Comparison of ENCODE assay signal across 8 cellular contexts in genomic region chr22:40855960-40856512, GRCh38. TPM values are rescaled to one million over a fixed set of nuclear protein-coding genes. Genes with fewer than 3 reads are reported as not detected.
DNase-seq lines count a peak whose midpoint lies in the region; ATAC-seq, FAIRE-seq and TF ChIP-seq lines count a peak whose summit lies in the region.

No MANE protein-coding gene starts in this region.

- no peaks in the 10 kb centered on the region for H3K27me3 ChIP-seq in SK-N-SH (ENCODE audit: insufficient read depth)
- no peaks in the 10 kb centered on the region; a peak in 1 of 5 replicates for H3K27me3 ChIP-seq in HepG2 (ENCODE audit: control insufficient read depth in 1 of 2, insufficient read depth in 2 of 2, low read length in 2 of 2)
- H3K27me3 ChIP-seq in subcutaneous abdominal adipose tissue (ENCODE audit: control insufficient read depth in 5 of 5, insufficient read depth in 4 of 5, low read length in 5 of 5), result no peaks in the 10 kb centered on the region

- TF ChIP-seq RAD21 in SK-N-SH (IDR thresholded peaks at IDR 0.05; ENCODE audit: low read length) (no peak), HepG2 (CRISPR knock-in tag; IDR thresholded peaks at IDR 0.05) (no peak)

- no peaks in the 10 kb centered on the region for H3K27me3 Mint-ChIP-seq in Calu3 (ENCODE audit: unreplicated experiment)

- H2AFZ ChIP-seq in SK-N-SH (ENCODE audit: low read depth), result no peak overlapping the region
- H2AFZ ChIP-seq in HepG2 (ENCODE audit: low read length), result no peak overlapping the region

- H3K9ac ChIP-seq in SK-N-SH (peak overlapping the region; percentile 95), HepG2 (ENCODE audit: insufficient read depth, low read depth, low read length) (peak overlapping the region; percentile 98), subcutaneous abdominal adipose tissue (ENCODE audit: low read length in 5 of 5) (peak overlapping the region; percentile 98 to 99 (median 99))

- no peaks in the 10 kb centered on the region for H3K9me2 ChIP-seq in SK-N-SH

- peaks cover 16% of the 10 kb centered on the region for H3K4me1 Mint-ChIP-seq in Calu3 (ENCODE audit: low read depth, unreplicated experiment)

- peak overlapping the region; percentile 93 to 95 for H3K27ac ChIP-seq in SK-N-SH (ENCODE audit: low read depth in 2 of 2, low read length in 1 of 2)
- H3K27ac ChIP-seq in HepG2 (ENCODE audit: extremely low read length, insufficient read depth, low read length), result peak overlapping the region; percentile 96
- peak overlapping the region; percentile 100 for H3K27ac ChIP-seq in subcutaneous abdominal adipose tissue (ENCODE audit: low read depth, low read length)

- H3K4me3 ChIP-seq in SK-N-SH (ENCODE audit: low read depth in 2 of 2, low read length in 1 of 2) (peak overlapping the region; percentile 76 to 77), HepG2 (replicated peaks in 1 of 3; ENCODE audit: insufficient read depth in 1 of 3, low read depth in 2 of 3, low read length in 3 of 3) (peak overlapping the region; percentile 85 to 96 (median 90)), subcutaneous abdominal adipose tissue (ENCODE audit: low read depth in 1 of 5, low read length in 5 of 5) (peak overlapping the region; percentile 76 to 97 (median 94))

- H3K79me2 ChIP-seq in SK-N-SH (ENCODE audit: insufficient read depth), result peaks cover 93% of the 10 kb centered on the region
- peaks cover 85% of the 10 kb centered on the region for H3K79me2 ChIP-seq in HepG2 (ENCODE audit: insufficient read depth, low read length)

- peak; percentile 27 for ATAC-seq in GM19324 (IDR thresholded peaks at IDR 0.05; ENCODE audit: low FRiP score, unreplicated experiment)
- ATAC-seq in HG03354 (IDR thresholded peaks at IDR 0.05; ENCODE audit: poor library complexity, severe bottlenecking, unreplicated experiment), result peak; percentile 25
- ATAC-seq in HepG2, result peak; percentile 62

- in situ Hi-C loops in HepG2 (cut with HindIII; ENCODE audit: extremely low pct_ligation_motif_present, low pct_unique_long_range_greater_than_20kb), result no loop called here

- BruUV-seq in Calu3 (replicated peaks; lab: Mats Ljungman, UMichigan), result no TSS peak
- BruUV-seq in HepG2 (replicated peaks; lab: Mats Ljungman, UMichigan), result TSS peak; percentile 50

- intact Hi-C loops in Calu3 (cut with micrococcal nuclease; ENCODE audit: unreplicated experiment), result no loop called here
- intact Hi-C loops in HepG2 (cut with micrococcal nuclease; ENCODE audit: unreplicated experiment), result no loop called here

- H3K4me1 ChIP-seq in SK-N-SH (ENCODE audit: control insufficient read depth in 1 of 2, insufficient read depth in 2 of 2, low read depth in 1 of 2, low read length in 1 of 2) (peaks cover 0 to 9% of the 10 kb centered on the region in 2 experiments; a peak in 3 of 4 replicates), HepG2 (ENCODE audit: insufficient read depth, low read length) (peaks cover 46% of the 10 kb centered on the region), subcutaneous abdominal adipose tissue (ENCODE audit: control insufficient read depth in 5 of 5, insufficient read depth in 5 of 5, low read length in 5 of 5) (peaks cover 3 to 63% (median 54%) of the 10 kb centered on the region in 5 donors)

- peak overlapping the region; percentile 99 for H3K4me3 Mint-ChIP-seq in Calu3 (ENCODE audit: low read depth, unreplicated experiment)

- H4K20me1 ChIP-seq in SK-N-SH (ENCODE audit: insufficient read depth) (peaks cover 32% of the 10 kb centered on the region; the same call in 1 of the 2 replicates), HepG2 (ENCODE audit: insufficient read depth, low read length) (peaks cover 10% of the 10 kb centered on the region)

- under 1% methylated on average over 9 of the region's 29 CpGs for WGBS in SK-N-SH (ENCODE audit: low lambda C conversion rate)
- under 1% methylated on average over 23 of the region's 29 CpGs for WGBS in HepG2 (ENCODE audit: low lambda C conversion rate)

- H3K9me3 Mint-ChIP-seq in Calu3 (ENCODE audit: low read depth, unreplicated experiment), result no peaks in the 10 kb centered on the region

- FAIRE-seq in HepG2 (lab: Jason Lieb, UNC), result no peak

- TF ChIP-seq POLR2A in HepG2 (IDR thresholded peaks at IDR 0.05; ENCODE audit: insufficient read depth in 1 of 2, low read depth in 2 of 2, low read length in 2 of 2), result no peak

- peak; percentile 21 for DNase-seq in Calu3
- peak; percentile 46 for DNase-seq in SK-N-SH
- DNase-seq in dermis blood vessel endothelial cell, result peak; percentile 55
- no peak for DNase-seq in HepG2 (ENCODE audit: low spot score)
- no peak for DNase-seq in cortex of kidney (lab: John Stamatoyannopoulos, UW)

- peaks cover 0 to 2% of the 10 kb centered on the region in 2 experiments for H3K36me3 ChIP-seq in SK-N-SH (replicated peaks in 1 of 2; ENCODE audit: control insufficient read depth in 1 of 2, insufficient read depth in 2 of 2, low read length in 1 of 2)
- peaks cover 0 to 7% of the 10 kb centered on the region in 2 experiments; a peak in 1 of 5 replicates for H3K36me3 ChIP-seq in HepG2 (replicated peaks in 1 of 2; ENCODE audit: control insufficient read depth in 1 of 2, insufficient read depth in 2 of 2, low read length in 2 of 2)
- peaks cover 0 to 7% (median 0%) of the 10 kb centered on the region in 5 donors for H3K36me3 ChIP-seq in subcutaneous abdominal adipose tissue (ENCODE audit: control insufficient read depth in 5 of 5, insufficient read depth in 5 of 5, low read length in 5 of 5)

- peak overlapping the region; percentile 100 for H3K27ac Mint-ChIP-seq in Calu3 (ENCODE audit: unreplicated experiment)

- POLR2A ChIA-PET in SK-N-SH (lab: Yijun Ruan, JAX), result interaction anchor here (0.7 kb wide), 1 partner anchor 205 kb away, joined by 3 read pairs; no protein-coding TSS in a partner anchor
- POLR2A ChIA-PET in HepG2 (lab: Yijun Ruan, JAX), result interaction anchor here (0.8 to 2.0 kb wide), 11 partner anchors 11 to 592 kb away, joined by 3 to 18 read pairs (median 5); partner anchors contain the start of genes EP300, RBX1 and SLC25A17

- H3F3A ChIP-seq in SK-N-SH (replicated peaks; ENCODE audit: insufficient read depth), result no peaks in the 10 kb centered on the region

- CTCF ChIA-PET in Calu3 (lab: Charles Lee) (interaction anchor here (0.6 to 1.2 kb wide), 3 partner anchors 38 to 205 kb away, joined by 3 to 4 read pairs (median 3); no protein-coding TSS in a partner anchor), SK-N-SH (lab: Yijun Ruan, JAX) (interaction anchor here (1.8 kb wide), 1 partner anchor 67 kb away, joined by 6 read pairs; no protein-coding TSS in a partner anchor), HepG2 (lab: Yijun Ruan, JAX; ENCODE audit: low intra/inter-chr PET ratio, low total read pairs) (no interaction called here)

- peaks cover 63% of the 10 kb centered on the region for H3K36me3 Mint-ChIP-seq in Calu3 (ENCODE audit: insufficient read depth, unreplicated experiment)

- TF ChIP-seq EP300 in SK-N-SH (IDR thresholded peaks at IDR 0.05; ENCODE audit: borderline replicate concordance in 1 of 2, low read depth in 1 of 2, low read length in 1 of 2) (no peak), HepG2 (IDR thresholded peaks at IDR 0.05; ENCODE audit: low read depth in 2 of 2, low read length in 2 of 2) (no peak), HepG2 (CRISPR knock-in tag; IDR thresholded peaks at IDR 0.05; ENCODE audit: borderline replicate concordance) (no peak)

- H3K9me3 ChIP-seq in SK-N-SH, result no peaks in the 10 kb centered on the region
- no peaks in the 10 kb centered on the region for H3K9me3 ChIP-seq in HepG2 (ENCODE audit: low read length)
- H3K9me3 ChIP-seq in subcutaneous abdominal adipose tissue (ENCODE audit: control insufficient read depth in 5 of 5, low read length in 5 of 5), result no peaks in the 10 kb centered on the region

- TF ChIP-seq CTCF in Calu3 (IDR thresholded peaks at IDR 0.05; ENCODE audit: unreplicated experiment) (no peak), SK-N-SH (IDR thresholded peaks at IDR 0.05) (no peak), HepG2 (CRISPR knock-in tag; IDR thresholded peaks at IDR 0.05) (no peak)

- H3K4me2 ChIP-seq in SK-N-SH, result peak overlapping the region; percentile 83
- H3K4me2 ChIP-seq in HepG2 (ENCODE audit: low read depth, low read length), result peak overlapping the region; percentile 92

RNA-seq across cellular contexts. Expression of gene ST13, which starts 0.4 kb away (rescaled TPM):
- total RNA-seq in Calu3 (2022), result 307 and 322 TPM in 2 replicates
- polyA plus RNA-seq in SK-N-SH (2012; rRNA removed), result 66.0 and 72.3 TPM in 2 replicates
- polyA plus RNA-seq in SK-N-SH (2012; cell fraction: cytosol; rRNA removed), result 85.1 and 117 TPM in 2 replicates
- polyA plus RNA-seq in SK-N-SH (2012; cell fraction: nucleus; rRNA removed), result 14.9 and 34.6 TPM in 2 replicates
- 241 and 289 TPM in 2 replicates for total RNA-seq in dermis blood vessel endothelial cell
- 274 and 393 TPM in 2 replicates for total RNA-seq in HepG2 (2016; rRNA removed; fragmentation: Illumina TruSeq; extraction: Trizol)
- total RNA-seq in HepG2 (2016; cell fraction: cytosol; rRNA removed; fragmentation: Illumina TruSeq; extraction: Trizol; ENCODE audit: low read depth), result 96.2 and 106 TPM in 2 replicates
- 279 and 367 TPM in 2 replicates for total RNA-seq in HepG2 (2016; cell fraction: insoluble cytoplasmic fraction; rRNA removed; fragmentation: Illumina TruSeq; extraction: Trizol)
- 202 and 206 TPM in 2 replicates for total RNA-seq in HepG2 (2016; cell fraction: membrane; rRNA removed; fragmentation: Illumina TruSeq; extraction: Trizol)
- 86.1 and 94.9 TPM in 2 replicates for total RNA-seq in HepG2 (2016; cell fraction: nucleus; rRNA removed; fragmentation: Illumina TruSeq; extraction: Trizol)
- polyA plus RNA-seq in HepG2 (2011; rRNA removed), result 104 and 110 TPM in 2 replicates
- 60.5 and 92.1 TPM in 2 replicates for polyA plus RNA-seq in HepG2 (2011; cell fraction: cytosol; rRNA removed)
- polyA plus RNA-seq in HepG2 (2011; cell fraction: nucleus; rRNA removed), result 22.5 and 35.3 TPM in 2 replicates
- 273 and 374 TPM in 2 replicates for polyA plus RNA-seq in HepG2 (2012)
- polyA plus RNA-seq in HepG2 (2016; cell fraction: cytosol; fragmentation: Illumina TruSeq; extraction: Trizol; ENCODE audit: low read depth), result 142 and 151 TPM in 2 replicates
- polyA plus RNA-seq in HepG2 (2016; cell fraction: insoluble cytoplasmic fraction; fragmentation: Illumina TruSeq; extraction: Trizol; ENCODE audit: low read depth), result 458 and 479 TPM in 2 replicates
- polyA plus RNA-seq in HepG2 (2016; cell fraction: membrane; fragmentation: Illumina TruSeq; extraction: Trizol; ENCODE audit: low read depth), result 211 and 234 TPM in 2 replicates
- 146 and 149 TPM in 2 replicates for polyA plus RNA-seq in HepG2 (2016; cell fraction: nucleus; fragmentation: Illumina TruSeq; extraction: Trizol; ENCODE audit: insufficient read depth, low read depth)
- polyA minus RNA-seq in HepG2 (2011; rRNA and poly(A)+ RNA removed; ENCODE audit: low replicate concordance), result 57.3 and 59.1 TPM in 2 replicates
- polyA minus RNA-seq in HepG2 (2011; cell fraction: cytosol; rRNA and poly(A)+ RNA removed), result 121 and 140 TPM in 2 replicates
- 28.6 and 46.7 TPM in 2 replicates for polyA minus RNA-seq in HepG2 (2011; cell fraction: nucleus; rRNA and poly(A)+ RNA removed)

RNA-seq across cellular contexts. Expression of gene XPNPEP3, which starts 0.9 kb away (rescaled TPM):
- 33.1 and 39.9 TPM in 2 replicates for total RNA-seq in Calu3 (2022)
- 8.6 and 10.7 TPM in 2 replicates for polyA plus RNA-seq in SK-N-SH (2012; rRNA removed)
- 8.5 and 8.6 TPM in 2 replicates for polyA plus RNA-seq in SK-N-SH (2012; cell fraction: cytosol; rRNA removed)
- polyA plus RNA-seq in SK-N-SH (2012; cell fraction: nucleus; rRNA removed), result 10.2 and 15.8 TPM in 2 replicates
- 5.3 and 9.6 TPM in 2 replicates for total RNA-seq in dermis blood vessel endothelial cell
- 10.3 and 15.9 TPM in 2 replicates for total RNA-seq in HepG2 (2016; rRNA removed; fragmentation: Illumina TruSeq; extraction: Trizol)
- 6.3 and 6.9 TPM in 2 replicates for total RNA-seq in HepG2 (2016; cell fraction: cytosol; rRNA removed; fragmentation: Illumina TruSeq; extraction: Trizol; ENCODE audit: low read depth)
- 10.3 and 14.2 TPM in 2 replicates for total RNA-seq in HepG2 (2016; cell fraction: insoluble cytoplasmic fraction; rRNA removed; fragmentation: Illumina TruSeq; extraction: Trizol)
- total RNA-seq in HepG2 (2016; cell fraction: membrane; rRNA removed; fragmentation: Illumina TruSeq; extraction: Trizol), result 8.4 and 9.9 TPM in 2 replicates
- total RNA-seq in HepG2 (2016; cell fraction: nucleus; rRNA removed; fragmentation: Illumina TruSeq; extraction: Trizol), result 11.4 and 12.4 TPM in 2 replicates
- polyA plus RNA-seq in HepG2 (2011; rRNA removed), result 11.4 and 14.0 TPM in 2 replicates
- 6.8 and 8.4 TPM in 2 replicates for polyA plus RNA-seq in HepG2 (2011; cell fraction: cytosol; rRNA removed)
- polyA plus RNA-seq in HepG2 (2011; cell fraction: nucleus; rRNA removed), result 9.2 and 10.6 TPM in 2 replicates
- polyA plus RNA-seq in HepG2 (2012), result 4.7 and 6.7 TPM in 2 replicates
- polyA plus RNA-seq in HepG2 (2016; cell fraction: cytosol; fragmentation: Illumina TruSeq; extraction: Trizol; ENCODE audit: low read depth), result 4.5 and 5.8 TPM in 2 replicates
- polyA plus RNA-seq in HepG2 (2016; cell fraction: insoluble cytoplasmic fraction; fragmentation: Illumina TruSeq; extraction: Trizol; ENCODE audit: low read depth), result 11.0 and 12.5 TPM in 2 replicates
- 7.6 and 8.4 TPM in 2 replicates for polyA plus RNA-seq in HepG2 (2016; cell fraction: membrane; fragmentation: Illumina TruSeq; extraction: Trizol; ENCODE audit: low read depth)
- 14.5 TPM in 2 replicates for polyA plus RNA-seq in HepG2 (2016; cell fraction: nucleus; fragmentation: Illumina TruSeq; extraction: Trizol; ENCODE audit: insufficient read depth, low read depth)
- 16.7 and 45.3 TPM in 2 replicates for polyA minus RNA-seq in HepG2 (2011; rRNA and poly(A)+ RNA removed; ENCODE audit: low replicate concordance)
- 14.6 and 15.7 TPM in 2 replicates for polyA minus RNA-seq in HepG2 (2011; cell fraction: cytosol; rRNA and poly(A)+ RNA removed)
- polyA minus RNA-seq in HepG2 (2011; cell fraction: nucleus; rRNA and poly(A)+ RNA removed), result 24.5 and 26.7 TPM in 2 replicates

RNA-seq across cellular contexts. Expression of gene DNAJB7, which starts 5.9 kb away (rescaled TPM):
- total RNA-seq in Calu3 (2022) (not detected in 2 replicates), dermis blood vessel endothelial cell (not detected in 2 replicates), HepG2 (2016; rRNA removed; fragmentation: Illumina TruSeq; extraction: Trizol) (not detected in 2 replicates)
- polyA plus RNA-seq in SK-N-SH (2012; rRNA removed) (not detected in 2 replicates), HepG2 (2011; rRNA removed) (not detected in 2 replicates)
- polyA plus RNA-seq in SK-N-SH (2012; cell fraction: cytosol; rRNA removed), result not detected in 2 replicates
- not detected in 2 replicates for polyA plus RNA-seq in SK-N-SH (2012; cell fraction: nucleus; rRNA removed)
- not detected in 2 replicates for total RNA-seq in HepG2 (2016; cell fraction: cytosol; rRNA removed; fragmentation: Illumina TruSeq; extraction: Trizol; ENCODE audit: low read depth)
- total RNA-seq in HepG2 (2016; cell fraction: insoluble cytoplasmic fraction; rRNA removed; fragmentation: Illumina TruSeq; extraction: Trizol), result not detected in 2 replicates
- not detected in 2 replicates for total RNA-seq in HepG2 (2016; cell fraction: membrane; rRNA removed; fragmentation: Illumina TruSeq; extraction: Trizol)
- not detected in 2 replicates for total RNA-seq in HepG2 (2016; cell fraction: nucleus; rRNA removed; fragmentation: Illumina TruSeq; extraction: Trizol)
- polyA plus RNA-seq in HepG2 (2011; cell fraction: cytosol; rRNA removed), result not detected in 2 replicates
- not detected in 2 replicates for polyA plus RNA-seq in HepG2 (2011; cell fraction: nucleus; rRNA removed)
- 0.11 and 0.20 TPM in 2 replicates for polyA plus RNA-seq in HepG2 (2012)
- not detected in 2 replicates for polyA plus RNA-seq in HepG2 (2016; cell fraction: cytosol; fragmentation: Illumina TruSeq; extraction: Trizol; ENCODE audit: low read depth)
- not detected in 2 replicates for polyA plus RNA-seq in HepG2 (2016; cell fraction: insoluble cytoplasmic fraction; fragmentation: Illumina TruSeq; extraction: Trizol; ENCODE audit: low read depth)
- not detected in 2 replicates for polyA plus RNA-seq in HepG2 (2016; cell fraction: membrane; fragmentation: Illumina TruSeq; extraction: Trizol; ENCODE audit: low read depth)
- polyA plus RNA-seq in HepG2 (2016; cell fraction: nucleus; fragmentation: Illumina TruSeq; extraction: Trizol; ENCODE audit: insufficient read depth, low read depth), result not detected in 2 replicates
- not detected in 2 replicates for polyA minus RNA-seq in HepG2 (2011; rRNA and poly(A)+ RNA removed; ENCODE audit: low replicate concordance)
- not detected in 2 replicates for polyA minus RNA-seq in HepG2 (2011; cell fraction: cytosol; rRNA and poly(A)+ RNA removed)
- not detected in 2 replicates for polyA minus RNA-seq in HepG2 (2011; cell fraction: nucleus; rRNA and poly(A)+ RNA removed)

RNA-seq across cellular contexts. Expression of gene SLC25A17, which starts 36.9 kb away (rescaled TPM):
- total RNA-seq in Calu3 (2022) (20.7 and 24.3 TPM in 2 replicates), dermis blood vessel endothelial cell (19.2 and 29.0 TPM in 2 replicates), HepG2 (2016; rRNA removed; fragmentation: Illumina TruSeq; extraction: Trizol) (24.0 and 27.9 TPM in 2 replicates)
- polyA plus RNA-seq in SK-N-SH (2012; rRNA removed) (11.1 and 18.9 TPM in 2 replicates), HepG2 (2011; rRNA removed) (12.6 and 15.7 TPM in 2 replicates)
- polyA plus RNA-seq in SK-N-SH (2012; cell fraction: cytosol; rRNA removed), result 15.8 and 16.6 TPM in 2 replicates
- polyA plus RNA-seq in SK-N-SH (2012; cell fraction: nucleus; rRNA removed), result 8.8 and 18.5 TPM in 2 replicates
- 7.0 and 7.4 TPM in 2 replicates for total RNA-seq in HepG2 (2016; cell fraction: cytosol; rRNA removed; fragmentation: Illumina TruSeq; extraction: Trizol; ENCODE audit: low read depth)
- total RNA-seq in HepG2 (2016; cell fraction: insoluble cytoplasmic fraction; rRNA removed; fragmentation: Illumina TruSeq; extraction: Trizol), result 25.7 TPM in 2 replicates
- 8.4 and 11.0 TPM in 2 replicates for total RNA-seq in HepG2 (2016; cell fraction: membrane; rRNA removed; fragmentation: Illumina TruSeq; extraction: Trizol)
- total RNA-seq in HepG2 (2016; cell fraction: nucleus; rRNA removed; fragmentation: Illumina TruSeq; extraction: Trizol), result 20.3 and 22.9 TPM in 2 replicates
- 7.8 and 12.4 TPM in 2 replicates for polyA plus RNA-seq in HepG2 (2011; cell fraction: cytosol; rRNA removed)
- 6.1 and 7.7 TPM in 2 replicates for polyA plus RNA-seq in HepG2 (2011; cell fraction: nucleus; rRNA removed)
- 10.8 and 11.8 TPM in 2 replicates for polyA plus RNA-seq in HepG2 (2012)
- 3.5 and 4.2 TPM in 2 replicates for polyA plus RNA-seq in HepG2 (2016; cell fraction: cytosol; fragmentation: Illumina TruSeq; extraction: Trizol; ENCODE audit: low read depth)
- 28.0 and 29.5 TPM in 2 replicates for polyA plus RNA-seq in HepG2 (2016; cell fraction: insoluble cytoplasmic fraction; fragmentation: Illumina TruSeq; extraction: Trizol; ENCODE audit: low read depth)
- 7.3 and 7.7 TPM in 2 replicates for polyA plus RNA-seq in HepG2 (2016; cell fraction: membrane; fragmentation: Illumina TruSeq; extraction: Trizol; ENCODE audit: low read depth)
- 41.8 and 43.0 TPM in 2 replicates for polyA plus RNA-seq in HepG2 (2016; cell fraction: nucleus; fragmentation: Illumina TruSeq; extraction: Trizol; ENCODE audit: insufficient read depth, low read depth)
- 9.5 and 14.5 TPM in 2 replicates for polyA minus RNA-seq in HepG2 (2011; rRNA and poly(A)+ RNA removed; ENCODE audit: low replicate concordance)
- 6.0 and 6.3 TPM in 2 replicates for polyA minus RNA-seq in HepG2 (2011; cell fraction: cytosol; rRNA and poly(A)+ RNA removed)
- 6.3 and 9.4 TPM in 2 replicates for polyA minus RNA-seq in HepG2 (2011; cell fraction: nucleus; rRNA and poly(A)+ RNA removed)

Comparison
In these comparisons a context has a peak if more than half of its experiments do, and no peak if none do; other contexts are left out.
1. DNase-seq: peak in Calu3 (single experiment), SK-N-SH (single experiment) and dermis blood vessel endothelial cell (single experiment); none in HepG2 (single experiment) and cortex of kidney (single experiment).
2. Peak in every context shown above with its lines, with median percentiles within 50 percentile points of each other: ATAC-seq, H3K27ac ChIP-seq, H3K4me3 ChIP-seq and H3K9ac ChIP-seq.